25 cellular contexts compared by ENCODE assay signal in the genomic region with DNA sequence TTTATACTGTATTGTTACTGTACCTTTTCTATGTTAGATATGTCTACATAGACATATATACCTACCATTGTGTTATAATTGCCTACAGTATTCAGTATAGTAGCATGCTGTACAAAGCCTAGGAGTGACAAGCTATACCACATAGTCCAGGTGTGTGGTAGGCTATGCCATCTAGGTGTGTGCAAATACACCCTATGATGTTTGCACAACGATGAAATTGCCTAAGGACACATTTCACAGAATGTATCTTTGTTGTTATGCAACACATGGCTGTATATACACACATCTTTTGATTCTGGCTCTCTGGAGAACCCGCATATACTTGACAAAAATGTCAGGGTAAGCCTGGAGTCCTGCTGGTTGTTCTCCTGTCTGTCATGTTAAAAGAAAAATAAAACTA.
DNase-seq lines count a peak whose midpoint lies in the region; ATAC-seq, FAIRE-seq and TF ChIP-seq lines count a peak whose summit lies in the region.
"Had no signal": no experiment of that assay in that cellular context is flagged by ENCODE, and none has a peak within 500 bp of the region (broad histone marks: within the 10 kb centered on the region; RNA-seq: fewer than 3 reads in every experiment).

No MANE protein-coding gene starts in this region.

- H3K36me3 ChIP-seq in bronchial epithelial cell (ENCODE audit: control insufficient read depth, insufficient read depth, low read length), result no peaks in the 10 kb centered on the region
- H3K36me3 ChIP-seq in mucosa of descending colon (ENCODE audit: low read depth), result no peaks in the 10 kb centered on the region
- H3K36me3 ChIP-seq in GM23338 (ENCODE audit: insufficient read depth), result no peaks in the 10 kb centered on the region
- H3K36me3 ChIP-seq: BLaER1, SJCRH30 had no signal

- no peaks in the 10 kb centered on the region; the same call in 2 of the 3 replicates for H3K4me1 Mint-ChIP-seq in GM23338

- H3K27me3 ChIP-seq in bronchial epithelial cell (ENCODE audit: control insufficient read depth, insufficient read depth, low read length) (no peaks in the 10 kb centered on the region), GM23338 (ENCODE audit: insufficient read depth) (no peaks in the 10 kb centered on the region)
- H3K27me3 ChIP-seq: BLaER1, SJCRH30 had no signal

- no peak overlapping the region for H3K4me3 Mint-ChIP-seq in GM23338
- H3K4me3 Mint-ChIP-seq: CD4-positive, CD25-positive, alpha-beta regulatory T cell had no signal

- TF ChIP-seq CTCF in bronchial epithelial cell (IDR thresholded peaks at IDR 0.05; ENCODE audit: insufficient read depth, low read length, severe bottlenecking) (no peak), mucosa of descending colon (IDR thresholded peaks at IDR 0.05) (no peak), GM23338 (conservative IDR thresholded peaks at IDR 0.05; ENCODE audit: low read depth in 2 of 2) (no peak)

- no peak overlapping the region for H2AFZ ChIP-seq in GM23338
- H2AFZ ChIP-seq: PC-9 had no signal

- H4K20me1 ChIP-seq in GM23338 (replicated peaks; ENCODE audit: insufficient read depth), result no peaks in the 10 kb centered on the region
- H4K20me1 ChIP-seq: BLaER1 had no signal

- H3K4me1 ChIP-seq in mucosa of descending colon (ENCODE audit: low read depth) (no peaks in the 10 kb centered on the region), GM23338 (ENCODE audit: insufficient read depth) (no peaks in the 10 kb centered on the region)

- TF ChIP-seq POLR2A in GM12892 (IDR thresholded peaks at IDR 0.05; ENCODE audit: low read depth, low read length), result no peak

- H3K27me3 Mint-ChIP-seq in GM23338 (ENCODE audit: insufficient read depth, low read depth, poor library complexity), result peaks cover 3% of the 10 kb centered on the region

- H3K4me2 ChIP-seq in GM23338, result no peak overlapping the region
- H3K4me2 ChIP-seq: BLaER1, PC-9 had no signal

- no peaks in the 10 kb centered on the region for H3K9me2 ChIP-seq in GM23338 (ENCODE audit: insufficient read depth)

- no peaks in the 10 kb centered on the region for H3F3A ChIP-seq in GM23338 (replicated peaks; ENCODE audit: low read depth)

- no peak overlapping the region for H3K4me3 ChIP-seq in bronchial epithelial cell (ENCODE audit: low read depth, low read length)
- H3K4me3 ChIP-seq in mucosa of descending colon, result no peak overlapping the region
- no peak overlapping the region for H3K4me3 ChIP-seq in GM23338
- H3K4me3 ChIP-seq: BLaER1, PC-9, SJCRH30 had no signal

- H3K27ac Mint-ChIP-seq in GM23338, result no peak overlapping the region
- H3K27ac Mint-ChIP-seq: CD4-positive, CD25-positive, alpha-beta regulatory T cell had no signal

- no peaks in the 10 kb centered on the region for H3K79me2 ChIP-seq in GM23338 (replicated peaks; ENCODE audit: insufficient read depth)

- no peaks in the 10 kb centered on the region for H3K9me3 ChIP-seq in mucosa of descending colon
- H3K9me3 ChIP-seq: BLaER1, SJCRH30 had no signal

- no peaks in the 10 kb centered on the region for H3K9me3 Mint-ChIP-seq in GM23338
- H3K9me3 Mint-ChIP-seq: CD4-positive, CD25-positive, alpha-beta regulatory T cell had no signal

- intact Hi-C loops in mucosa of descending colon (cut with DNase I, micrococcal nuclease), result no loop called here

- no peaks in the 10 kb centered on the region for H3K36me3 Mint-ChIP-seq in GM23338 (ENCODE audit: low read depth)
- H3K36me3 Mint-ChIP-seq: CD4-positive, CD25-positive, alpha-beta regulatory T cell had no signal

- H3K27ac ChIP-seq in GM23338 (ENCODE audit: low read depth), result no peak overlapping the region
- H3K27ac ChIP-seq: BLaER1, PC-9, SJCRH30 had no signal

- DNase-seq in NCI-H748 (lab: John Stamatoyannopoulos, UW; ENCODE audit: unreplicated experiment) (peak; percentile 16), NCI-H748 treated with DMSO at 0.1 percent for 48 hours (lab: John Stamatoyannopoulos, UW) (no peak), GM12892 (ENCODE audit: insufficient read length) (no peak), bronchial epithelial cell (ENCODE audit: low read depth) (peak; percentile 32), mucosa of descending colon (no peak), KG1 (lab: John Stamatoyannopoulos, UW) (no peak), GM23338 (ENCODE audit: low spot score) (no peak)
- DNase-seq: CD4-positive, CD25-positive, alpha-beta regulatory T cell; DMS79 treated with DMSO at 0.1 percent for 48 hours; GF-D8; Kasumi-1; MV-4-11; NCI-H1105; NCI-H1436 treated with DMSO at 0.1 percent for 48 hours; NCI-H2029 treated with DMSO at 0.1 percent for 48 hours; NCI-H2227 treated with DMSO at 0.1 percent for 48 hours; NCI-H82; PC-9; SJCRH30 had no signal

- FAIRE-seq in GM12892 (lab: Jason Lieb, UNC) (peak; percentile 67), bronchial epithelial cell (lab: Jason Lieb, UNC) (no peak)
- FAIRE-seq: A204.1, D721Med, H54 had no signal

- ATAC-seq in mucosa of descending colon, result peak; percentile 92
- ATAC-seq in GM23338, result no peak
- ATAC-seq: Right ventricle myocardium inferior, SK-N-SH treated with all-trans-retinoic acid at 6 μM for 48 hours had no signal

TF ChIP-seq in GM23338, 12 proteins besides CTCF, POLR2A, EP300 and RAD21 (continues in another document):
- no peak for TF ChIP-seq ZNF331 (CRISPR knock-in tag; IDR thresholded peaks at IDR 0.05; ENCODE audit: low read depth)
- no peak for TF ChIP-seq ZNF114 (CRISPR knock-in tag; IDR thresholded peaks at IDR 0.05)
- TF ChIP-seq, protein P1, sequence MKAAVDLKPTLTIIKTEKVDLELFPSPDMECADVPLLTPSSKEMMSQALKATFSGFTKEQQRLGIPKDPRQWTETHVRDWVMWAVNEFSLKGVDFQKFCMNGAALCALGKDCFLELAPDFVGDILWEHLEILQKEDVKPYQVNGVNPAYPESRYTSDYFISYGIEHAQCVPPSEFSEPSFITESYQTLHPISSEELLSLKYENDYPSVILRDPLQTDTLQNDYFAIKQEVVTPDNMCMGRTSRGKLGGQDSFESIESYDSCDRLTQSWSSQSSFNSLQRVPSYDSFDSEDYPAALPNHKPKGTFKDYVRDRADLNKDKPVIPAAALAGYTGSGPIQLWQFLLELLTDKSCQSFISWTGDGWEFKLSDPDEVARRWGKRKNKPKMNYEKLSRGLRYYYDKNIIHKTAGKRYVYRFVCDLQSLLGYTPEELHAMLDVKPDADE (IDR thresholded peaks at IDR 0.05), result no peak
- no peak for TF ChIP-seq EZH2 (IDR thresholded peaks at IDR 0.05; ENCODE audit: low read depth, unreplicated experiment)
- no peak for TF ChIP-seq STAT1 (IDR thresholded peaks at IDR 0.05; ENCODE audit: unreplicated experiment)
- no peak for TF ChIP-seq JUNB (IDR thresholded peaks at IDR 0.05; ENCODE audit: unreplicated experiment)
- no peak for TF ChIP-seq NANOG (IDR thresholded peaks at IDR 0.05; ENCODE audit: borderline replicate concordance)
- TF ChIP-seq POLR2AphosphoS5 (IDR thresholded peaks at IDR 0.05; ENCODE audit: low read depth), result no peak
- no peak for TF ChIP-seq EZH2phosphoT487 (IDR thresholded peaks at IDR 0.05; ENCODE audit: unreplicated experiment)
- TF ChIP-seq CREB1 (CRISPR knock-in tag; IDR thresholded peaks at IDR 0.05; ENCODE audit: low read depth), result no peak

Comparison
In these comparisons a context has a peak if more than half of its experiments do, and no peak if none do; other contexts are left out.
1. DNase-seq: peak in NCI-H748 (single experiment) and bronchial epithelial cell (single experiment); none in NCI-H748 treated with DMSO at 0.1 percent for 48 hours (single experiment), GM12892 (single experiment), mucosa of descending colon (0 of 3), KG1 (single experiment) and GM23338 (single experiment).